ENCODE assay signal across 8 cellular contexts in the genomic region with DNA sequence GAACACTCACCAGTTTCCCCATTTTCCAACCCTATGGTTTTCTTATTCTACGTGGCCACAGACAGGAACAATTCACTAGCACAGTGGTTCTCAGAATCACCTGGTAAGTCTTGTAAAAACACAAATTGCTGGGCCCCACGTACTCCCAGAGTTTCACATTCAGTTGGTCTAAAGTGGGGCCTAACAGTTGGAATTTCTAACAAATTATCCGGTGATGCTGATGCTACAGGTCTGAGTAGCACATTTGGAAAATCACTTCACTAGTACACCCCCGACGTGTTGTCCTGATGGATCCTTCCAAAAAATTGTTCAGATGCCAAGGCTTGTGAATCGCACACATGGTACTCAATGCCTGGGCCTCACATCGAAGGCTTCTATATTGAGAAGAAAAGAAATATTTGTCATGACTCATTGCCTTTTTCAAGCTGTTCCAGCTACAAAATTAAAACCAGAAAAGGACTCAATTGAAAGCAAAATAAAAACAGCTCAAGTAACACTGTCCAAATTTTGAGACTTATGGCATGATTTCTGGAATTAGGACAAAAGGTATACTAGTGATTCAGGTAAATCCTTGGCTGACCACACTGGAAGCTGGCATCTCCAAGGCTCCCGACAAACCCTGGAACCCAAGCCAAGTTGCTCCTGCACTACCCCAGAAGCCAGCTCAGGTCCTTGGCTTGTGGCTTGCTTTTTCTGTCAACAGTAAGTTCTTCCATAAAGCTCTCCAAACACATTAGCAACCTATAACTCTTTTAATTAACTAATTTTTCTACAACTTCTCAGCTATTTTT. TPM values are rescaled to one million over a fixed set of nuclear protein-coding genes. Genes with fewer than 3 reads are reported as not detected.
DNase-seq lines count a peak whose midpoint lies in the region; ATAC-seq, FAIRE-seq and TF ChIP-seq lines count a peak whose summit lies in the region.

No MANE protein-coding gene starts in this region.

- H3K4me1 Mint-ChIP-seq in naive thymus-derived CD4-positive, alpha-beta T cell, result peaks cover 0 to 42% (median 5%) of the 10 kb centered on the region in 7 donors

- no peaks in the 10 kb centered on the region for H3K36me3 ChIP-seq in PC-9 (ENCODE audit: low read depth)
- no peaks in the 10 kb centered on the region for H3K36me3 ChIP-seq in sigmoid colon
- no peaks in the 10 kb centered on the region for H3K36me3 ChIP-seq in small intestine (ENCODE audit: control insufficient read depth in 2 of 2, insufficient read depth in 2 of 2, low read length in 2 of 2)
- H3K36me3 ChIP-seq in Peyer's patch, result no peaks in the 10 kb centered on the region
- no peaks in the 10 kb centered on the region for H3K36me3 ChIP-seq in naive thymus-derived CD4-positive, alpha-beta T cell (ENCODE audit: control insufficient read depth in 2 of 3, insufficient read depth in 3 of 3, low read length in 3 of 3)

- no peak for TF ChIP-seq POLR2A in GM12891 (IDR thresholded peaks at IDR 0.05; ENCODE audit: low read depth, low read length)
- no peak for TF ChIP-seq POLR2A in sigmoid colon (IDR thresholded peaks at IDR 0.05)
- no peak for TF ChIP-seq POLR2A in Peyer's patch (IDR thresholded peaks at IDR 0.05)

- no peaks in the 10 kb centered on the region for H4K20me1 ChIP-seq in PC-9 (ENCODE audit: insufficient read depth)

- H3K27me3 Mint-ChIP-seq in naive thymus-derived CD4-positive, alpha-beta T cell, result no peaks in the 10 kb centered on the region

- intact Hi-C loops in PC-9 (cut with micrococcal nuclease; ENCODE audit: unreplicated experiment), result no loop called here
- intact Hi-C loops in sigmoid colon (cut with DNase I), result no loop called here
- intact Hi-C loops in naive thymus-derived CD4-positive, alpha-beta T cell (cut with micrococcal nuclease), result loop anchor here in 1 of 2 donors (1.0 kb wide), 1 partner anchor 9 kb away; no protein-coding TSS in a partner anchor

- no peaks in the 10 kb centered on the region for H3K9me3 ChIP-seq in PC-9 (ENCODE audit: insufficient read depth, low read depth)
- H3K9me3 ChIP-seq in sigmoid colon, result no peaks in the 10 kb centered on the region
- no peaks in the 10 kb centered on the region for H3K9me3 ChIP-seq in small intestine (ENCODE audit: control insufficient read depth, low read depth)
- no peaks in the 10 kb centered on the region for H3K9me3 ChIP-seq in Peyer's patch
- H3K9me3 ChIP-seq in naive thymus-derived CD4-positive, alpha-beta T cell (ENCODE audit: control insufficient read depth in 2 of 3, low read length in 3 of 3), result no peaks in the 10 kb centered on the region

- no peak overlapping the region for H3K4me3 Mint-ChIP-seq in naive thymus-derived CD4-positive, alpha-beta T cell

- no peaks in the 10 kb centered on the region for H3K79me2 ChIP-seq in PC-9 (ENCODE audit: low read depth)

- ATAC-seq in naive thymus-derived CD4-positive, alpha-beta T cell, result no peak

- no peaks in the 10 kb centered on the region for H3K27me3 ChIP-seq in PC-9 (ENCODE audit: insufficient read depth, low read depth)
- H3K27me3 ChIP-seq in sigmoid colon, result no peaks in the 10 kb centered on the region
- no peaks in the 10 kb centered on the region for H3K27me3 ChIP-seq in small intestine (ENCODE audit: control insufficient read depth in 2 of 2, insufficient read depth in 2 of 2, low read length in 2 of 2)
- no peaks in the 10 kb centered on the region for H3K27me3 ChIP-seq in Peyer's patch
- no peaks in the 10 kb centered on the region for H3K27me3 ChIP-seq in naive thymus-derived CD4-positive, alpha-beta T cell (ENCODE audit: control insufficient read depth in 2 of 2, insufficient read depth in 2 of 2, low read length in 2 of 2)

- peak overlapping the region in 1 of 9 donors; percentile 95 for H3K27ac Mint-ChIP-seq in naive thymus-derived CD4-positive, alpha-beta T cell

- CTCF ChIA-PET in PC-9 (lab: Charles Lee), result interaction anchor here (0.6 kb wide), 1 partner anchor 238 kb away, joined by 3 read pairs; no protein-coding TSS in a partner anchor
- CTCF ChIA-PET in naive thymus-derived CD4-positive, alpha-beta T cell (lab: Charles Lee), result interaction anchor here (1.0 kb wide), 1 partner anchor 9 kb away, joined by 4 read pairs; no protein-coding TSS in a partner anchor

- H3K36me3 Mint-ChIP-seq in naive thymus-derived CD4-positive, alpha-beta T cell, result peaks cover 0 to 32% (median 3%) of the 10 kb centered on the region in 5 donors

- 0 out of 2 replicates have a peak overlapping the region, but pooled peaks have one; percentile 43 for H3K4me2 ChIP-seq in PC-9

- no TSS peak for BruUV-seq in PC-9 (replicated peaks; lab: Mats Ljungman, UMichigan)

- no peaks in the 10 kb centered on the region for H3K9me3 Mint-ChIP-seq in naive thymus-derived CD4-positive, alpha-beta T cell

- H2AFZ ChIP-seq in PC-9, result no peak overlapping the region

- DNase-seq in GM12891 (ENCODE audit: insufficient read length, low spot score) (no peak), PC-9 (no peak), sigmoid colon (no peak), small intestine (no peak), Peyer's patch (no peak), nucleus accumbens (lab: John Stamatoyannopoulos, UW) (no peak)
- no peak for DNase-seq in naive thymus-derived CD4-positive, alpha-beta T cell

- peaks cover 35% of the 10 kb centered on the region for H3K4me1 ChIP-seq in PC-9 (replicated peaks; ENCODE audit: insufficient read depth)
- peaks cover 0 to 17% (median 0%) of the 10 kb centered on the region in 4 donors for H3K4me1 ChIP-seq in sigmoid colon
- H3K4me1 ChIP-seq in small intestine (ENCODE audit: control insufficient read depth in 2 of 2, insufficient read depth in 1 of 2, low read depth in 1 of 2, low read length in 1 of 2), result peaks cover 0 to 5% of the 10 kb centered on the region in 2 donors
- no peaks in the 10 kb centered on the region for H3K4me1 ChIP-seq in Peyer's patch
- H3K4me1 ChIP-seq in naive thymus-derived CD4-positive, alpha-beta T cell (ENCODE audit: control insufficient read depth in 2 of 2, insufficient read depth in 2 of 2, low read length in 2 of 2), result peaks cover 5 to 11% of the 10 kb centered on the region in 2 donors

- FAIRE-seq in GM12891 (lab: Jason Lieb, UNC), result peak; percentile 9
- peak; percentile 18 for FAIRE-seq in endometrium (lab: Jason Lieb, UNC)
- FAIRE-seq in small intestine (lab: Jason Lieb, UNC), result no peak

- H3K27ac ChIP-seq in PC-9 (peak overlapping the region; percentile 83), sigmoid colon (peak overlapping the region; percentile 33 to 82 (median 67)), small intestine (ENCODE audit: low read depth in 1 of 2, low read length in 1 of 2) (peak overlapping the region in 1 of 2 donors; percentile 76), Peyer's patch (peak overlapping the region in 2 of 4 donors; percentile 32 to 68)
- H3K27ac ChIP-seq in naive thymus-derived CD4-positive, alpha-beta T cell (ENCODE audit: low read depth, low read length), result no peak overlapping the region

- no peak overlapping the region for H3K4me3 ChIP-seq in PC-9
- H3K4me3 ChIP-seq in sigmoid colon, result no peak overlapping the region
- H3K4me3 ChIP-seq in small intestine (ENCODE audit: low read depth in 1 of 2, low read length in 2 of 2), result no peak overlapping the region
- no peak overlapping the region for H3K4me3 ChIP-seq in Peyer's patch
- H3K4me3 ChIP-seq in naive thymus-derived CD4-positive, alpha-beta T cell (ENCODE audit: low read length), result no peak overlapping the region

- TF ChIP-seq CTCF in PC-9 (conservative IDR thresholded peaks at IDR 0.05) (no peak), sigmoid colon (IDR thresholded peaks at IDR 0.05) (no peak), Peyer's patch (IDR thresholded peaks at IDR 0.05) (no peak)

- POLR2A ChIA-PET in PC-9 (lab: Charles Lee; ENCODE audit: unreplicated experiment), result no interaction called here
- POLR2A ChIA-PET in naive thymus-derived CD4-positive, alpha-beta T cell (lab: Charles Lee), result interaction anchor here (1.1 to 1.3 kb wide), 3 partner anchors 9 to 15 kb away, joined by 3 to 8 read pairs (median 4); partner anchors contain the start of gene VIM

- no peak for TF ChIP-seq EP300 in sigmoid colon (IDR thresholded peaks at IDR 0.05)

- peaks cover 19% of the 10 kb centered on the region for H3F3A ChIP-seq in PC-9 (ENCODE audit: insufficient read depth, low read depth)

- 77 to 80% methylated on average over 8 of the region's 8 CpGs for WGBS in sigmoid colon, 2 donors
- WGBS in small intestine, 3 donors, result 71 to 80% (median 78%) methylated on average over 8 of the region's 8 CpGs

- no peaks in the 10 kb centered on the region for H3K9me2 ChIP-seq in PC-9 (ENCODE audit: insufficient read depth)

TF ChIP-seq in GM12891, 5 proteins besides CTCF, POLR2A, EP300 and RAD21:
- TF ChIP-seq POU2F2 (IDR thresholded peaks at IDR 0.05; ENCODE audit: low read depth, low read length) (no peak), TAF1 (IDR thresholded peaks at IDR 0.05; ENCODE audit: low read depth, low read length) (no peak), PAX5 (IDR thresholded peaks at IDR 0.05; ENCODE audit: insufficient read depth, low read length, severe bottlenecking) (no peak), POLR2AphosphoS5 (IDR thresholded peaks at IDR 0.05; ENCODE audit: low read depth, low read length) (no peak), SPI1 (IDR thresholded peaks at IDR 0.05; ENCODE audit: low read depth, low read length) (no peak)

RNA-seq across cellular contexts. Expression of gene VIM, which starts 12.9 kb away (rescaled TPM):
- polyA plus RNA-seq in GM12891 (2012; ENCODE audit: low read depth, missing spikeins), result 48.0 TPM
- total RNA-seq in PC-9 (2021) (14.8 TPM in 2 replicates), sigmoid colon (1,000 to 10,000 TPM in 3 of 4 donors, 100 to 1,000 TPM in 1; 930 to 1,636 (median 1,211) TPM), Peyer's patch (100 to 1,000 TPM; 139 to 914 (median 434) TPM)
- polyA plus RNA-seq in sigmoid colon (100 to 1,000 TPM; 112 to 730 (median 484) TPM), small intestine (100 to 1,000 TPM in 2 of 3 donors, 10 to 100 TPM in 1; 21.2 to 531 (median 196) TPM)
- total RNA-seq in naive thymus-derived CD4-positive, alpha-beta T cell, result 1,000 to 10,000 TPM in 3 of 5 experiments, 100 to 1,000 TPM in 2; 498 to 2,181 (median 1,002) TPM
- polyA plus RNA-seq in naive thymus-derived CD4-positive, alpha-beta T cell, result 100 to 1,000 TPM; 399 to 546 TPM

RNA-seq across cellular contexts. Expression of gene TRDMT1, which starts 13.7 kb away (rescaled TPM):
- polyA plus RNA-seq in GM12891 (2012; ENCODE audit: low read depth, missing spikeins), result 1.6 TPM
- total RNA-seq in PC-9 (2021) (3.2 and 4.2 TPM in 2 replicates), sigmoid colon (10 to 100 TPM in 1 of 4 donors, 1 to 10 TPM in 3; 7.5 to 13.6 (median 8.4) TPM), Peyer's patch (10 to 100 TPM in 1 of 4 donors, 1 to 10 TPM in 3; 4.0 to 24.8 (median 6.4) TPM)
- polyA plus RNA-seq in sigmoid colon (1 to 10 TPM; 1.2 to 2.3 (median 2.3) TPM), small intestine (1 to 10 TPM; 1.4 to 2.2 (median 1.6) TPM)
- total RNA-seq in naive thymus-derived CD4-positive, alpha-beta T cell, result 10 to 100 TPM; 10.2 to 30.6 (median 15.9) TPM
- 10 to 100 TPM in 1 of 2 donors, 1 to 10 TPM in 1; 9.7 to 12.8 TPM for polyA plus RNA-seq in naive thymus-derived CD4-positive, alpha-beta T cell
